In genomic region chr3:196611761-196612483, GRCh38 we compare ENCODE assay signal across 1 cellular context.
TF ChIP-seq lines count a peak whose summit lies in the region.

No MANE protein-coding gene starts in this region.

TF ChIP-seq in K562, 482 proteins besides CTCF, POLR2A, EP300 and RAD21 (continued from another document and continues in another):
- TF ChIP-seq RERE (CRISPR knock-in tag; IDR thresholded peaks at IDR 0.05; ENCODE audit: borderline replicate concordance) (no peak), SOX6 (IDR thresholded peaks at IDR 0.05) (peak; percentile 62), SNRNP70 (optimal IDR thresholded peaks at IDR 0.05; ENCODE audit: low read depth, low read length) (no peak), ZNF79 (CRISPR knock-in tag; IDR thresholded peaks at IDR 0.05; ENCODE audit: low read depth) (no peak), NUFIP1 (IDR thresholded peaks at IDR 0.05; ENCODE audit: partially characterized antibody) (no peak), ATF7 (IDR thresholded peaks at IDR 0.05) (0 out of 2 replicates have a peak, but pooled peaks have one; percentile 30), REST (CRISPR knock-in tag; IDR thresholded peaks at IDR 0.05; ENCODE audit: low read depth) (no peak), SMAD1 (IDR thresholded peaks at IDR 0.05; ENCODE audit: low read depth, low read length, partially characterized antibody) (no peak), SMARCA4 (IDR thresholded peaks at IDR 0.05) (peak; percentile 39), TCF7L2 (IDR thresholded peaks at IDR 0.05; ENCODE audit: low read depth, low read length) (no peak), POLR2B (IDR thresholded peaks at IDR 0.05; ENCODE audit: low read depth, partially characterized antibody) (peak; percentile 29), XRCC5 (IDR thresholded peaks at IDR 0.05; ENCODE audit: low read depth, low read length) (no peak), DEAF1 (CRISPR knock-in tag; IDR thresholded peaks at IDR 0.05) (peak; percentile 34; the same call in 1 of the 2 replicates), CREBBP (IDR thresholded peaks at IDR 0.05; ENCODE audit: low read depth, low read length) (no peak), NONO (IDR thresholded peaks at IDR 0.05; ENCODE audit: low read depth in 2 of 2, low read length in 1 of 2) (no peak), E2F1 (CRISPR knock-in tag; IDR thresholded peaks at IDR 0.05) (no peak), NR2C1 (IDR thresholded peaks at IDR 0.05) (no peak), NR2C1 (tag; IDR thresholded peaks at IDR 0.05) (peak; percentile 51; the same call in 1 of the 2 replicates), RBFOX2 (IDR thresholded peaks at IDR 0.05; ENCODE audit: low read depth, low read length) (peak; percentile 42; the same call in 1 of the 2 replicates), ZBTB9 (CRISPR knock-in tag; IDR thresholded peaks at IDR 0.05) (peak; percentile 67), E2F4 (CRISPR knock-in tag; IDR thresholded peaks at IDR 0.05; ENCODE audit: low read depth) (no peak), ZKSCAN8 (CRISPR knock-in tag; IDR thresholded peaks at IDR 0.05) (no peak), TFE3 (CRISPR knock-in tag; IDR thresholded peaks at IDR 0.05) (no peak), RNF2 (IDR thresholded peaks at IDR 0.05) (peak; percentile 92; the same call in 1 of the 2 replicates), CGGBP1 (CRISPR knock-in tag; IDR thresholded peaks at IDR 0.05) (no peak), SMAD4 (CRISPR knock-in tag; conservative IDR thresholded peaks at IDR 0.05) (peak; percentile 58; the same call in 1 of the 2 replicates), KDM1A (IDR thresholded peaks at IDR 0.05) (peak; percentile 81 to 85; a peak in 3 of 4 replicates), CTBP1 (IDR thresholded peaks at IDR 0.05; ENCODE audit: borderline replicate concordance) (peak; percentile 54; the same call in 1 of the 2 replicates), HIVEP1 (CRISPR knock-in tag; IDR thresholded peaks at IDR 0.05) (no peak), TRIM28 (IDR thresholded peaks at IDR 0.05) (no peak), TAF7 (tag; IDR thresholded peaks at IDR 0.05) (no peak), C11orf30 (IDR thresholded peaks at IDR 0.05; ENCODE audit: low read depth) (no peak), HCFC1 (IDR thresholded peaks at IDR 0.05; ENCODE audit: low read depth, low read length) (no peak), MEF2A (IDR thresholded peaks at IDR 0.05; ENCODE audit: control insufficient read depth, low read depth, low read length) (no peak), SAFB2 (IDR thresholded peaks at IDR 0.05; ENCODE audit: borderline replicate concordance, low read depth, low read length, severe bottlenecking) (no peak), DPF2 (IDR thresholded peaks at IDR 0.05) (peak; percentile 40; the same call in 1 of the 2 replicates), ZBTB26 (CRISPR knock-in tag; IDR thresholded peaks at IDR 0.05) (no peak), HDAC1 (IDR thresholded peaks at IDR 0.05) (peak in 1 of 2 experiments; percentile 56; a peak in 2 of 4 replicates), HDAC8 (tag; IDR thresholded peaks at IDR 0.05) (no peak), RBM39 (optimal IDR thresholded peaks at IDR 0.05; ENCODE audit: low read depth, low read length) (no peak), NCOA4 (IDR thresholded peaks at IDR 0.05; ENCODE audit: partially characterized antibody) (no peak), TFAM (CRISPR knock-in tag; conservative IDR thresholded peaks at IDR 0.05) (no peak), TAF1 (IDR thresholded peaks at IDR 0.05; ENCODE audit: control insufficient read depth, extremely low read depth, insufficient read depth, low read length, severe bottlenecking) (no peak), E2F3 (CRISPR knock-in tag; IDR thresholded peaks at IDR 0.05) (no peak), ZNF41 (CRISPR knock-in tag; conservative IDR thresholded peaks at IDR 0.05) (no peak), FOXM1 (IDR thresholded peaks at IDR 0.05; ENCODE audit: low read depth) (0 out of 2 replicates have a peak, but pooled peaks have one; percentile 19), FOXM1 (CRISPR knock-in tag; IDR thresholded peaks at IDR 0.05; ENCODE audit: low read depth) (no peak), NFE2 (IDR thresholded peaks at IDR 0.05; ENCODE audit: low read depth) (no peak), CHD4 (IDR thresholded peaks at IDR 0.05; ENCODE audit: insufficient read depth, insufficient replicate concordance, low read depth, low read length, poor library complexity, severe bottlenecking) (no peak), E2F6 (IDR thresholded peaks at IDR 0.05; ENCODE audit: borderline replicate concordance in 1 of 2, extremely low read depth in 1 of 2, insufficient read depth in 1 of 2, insufficient read length in 1 of 2, low read depth in 1 of 2, low read length in 1 of 2, poor library complexity in 1 of 2, severe bottlenecking in 1 of 2) (peak in 1 of 2 experiments; percentile 16)
